14 cellular contexts compared by ENCODE assay signal in the genomic region with DNA sequence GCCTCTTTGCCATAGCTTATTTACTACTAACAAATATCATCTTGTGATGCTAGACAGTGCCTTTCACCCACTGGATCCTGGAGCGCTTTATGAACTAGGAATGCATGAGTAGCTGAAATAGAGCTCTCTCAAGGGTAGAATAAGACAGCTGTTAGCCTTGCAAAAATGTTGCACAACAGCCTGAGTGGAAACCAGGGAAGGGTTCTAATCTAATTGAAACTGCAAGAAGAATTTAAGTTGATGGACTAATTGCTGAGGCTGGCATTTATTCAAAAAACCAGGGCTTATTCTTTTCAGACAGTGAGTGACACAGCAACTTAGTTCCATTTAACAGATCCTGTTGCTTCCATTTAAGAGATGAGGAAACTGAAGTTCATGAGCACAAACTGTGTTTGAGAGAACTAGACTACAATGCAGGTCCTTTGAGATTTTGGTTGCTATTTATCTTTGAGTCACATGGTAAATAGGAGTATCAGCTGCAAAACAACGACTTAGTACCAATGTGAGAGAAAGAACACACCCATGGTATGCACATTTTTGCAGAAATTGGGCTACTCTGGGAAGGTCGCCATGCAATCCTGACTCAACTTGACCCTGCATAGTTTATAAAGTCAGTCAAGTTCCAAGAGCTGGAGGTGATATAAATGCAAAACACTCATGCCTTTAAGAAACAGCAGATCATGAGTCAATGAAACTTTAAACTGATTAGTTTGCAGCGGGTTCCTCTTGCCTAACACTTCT.
A peak's percentile ranks its signal among the peaks of the same experiment; 100 is the strongest.
DNase-seq lines count a peak whose midpoint lies in the region; ATAC-seq and TF ChIP-seq lines count a peak whose summit lies in the region.
"Had no signal": no experiment of that assay in that cellular context is flagged by ENCODE, and none has a peak within 500 bp of the region (broad histone marks: within the 10 kb centered on the region; RNA-seq: fewer than 3 reads in every experiment).

No MANE protein-coding gene starts in this region.

- H3K9me2 ChIP-seq in GM23248 (ENCODE audit: insufficient read depth) = no peaks in the 10 kb centered on the region

- H3K27me3 ChIP-seq in GM23248 (replicated peaks; ENCODE audit: insufficient read depth) (no peaks in the 10 kb centered on the region), RWPE2 (ENCODE audit: insufficient read depth, poor library complexity, severe bottlenecking) (no peaks in the 10 kb centered on the region)
- H3K27me3 ChIP-seq: heart left ventricle had no signal

- H3K9me3 ChIP-seq in GM23248 (ENCODE audit: low read depth) = no peaks in the 10 kb centered on the region
- no peaks in the 10 kb centered on the region for H3K9me3 ChIP-seq in RWPE2 (ENCODE audit: severe bottlenecking)
- H3K9me3 ChIP-seq: heart left ventricle, prostate gland had no signal

- no peak overlapping the region for H2AFZ ChIP-seq in GM23248

- peak overlapping the region; percentile 41 for H3K4me3 ChIP-seq in GM23248
- H3K4me3 ChIP-seq in RWPE2 (ENCODE audit: severe bottlenecking) = no peak overlapping the region
- H3K4me3 ChIP-seq in skeletal muscle cell (ENCODE audit: low read depth, low read length) = no peak overlapping the region
- H3K4me3 ChIP-seq: heart left ventricle, prostate gland had no signal

- H3K4me1 ChIP-seq in GM23248 (ENCODE audit: insufficient read depth) = peaks cover 19% of the 10 kb centered on the region
- H3K4me1 ChIP-seq in RWPE2 (ENCODE audit: insufficient read depth, poor library complexity, severe bottlenecking) = no peaks in the 10 kb centered on the region
- H3K4me1 ChIP-seq: heart left ventricle, prostate gland had no signal

- H3K36me3 ChIP-seq in GM23248 (ENCODE audit: low read depth) = no peaks in the 10 kb centered on the region
- H3K36me3 ChIP-seq in RWPE2 (ENCODE audit: low read depth) = no peaks in the 10 kb centered on the region
- H3K36me3 ChIP-seq: heart left ventricle, prostate gland had no signal

- peak; percentile 44; the same call in 2 of the 3 replicates for ATAC-seq in RWPE2 (ENCODE audit: low read depth)
- no peak for ATAC-seq in GM19035 (IDR thresholded peaks at IDR 0.05; ENCODE audit: unreplicated experiment)
- ATAC-seq in GM18870 (IDR thresholded peaks at IDR 0.05; ENCODE audit: unreplicated experiment) = no peak

- 2 to 3% methylated on average over 4 of the region's 4 CpGs for WGBS in GM23248 (ENCODE audit: low coverage in 1 of 2, low lambda C conversion rate in 2 of 2, missing lambda C conversion rate in 2 of 2), 2 experiments

- peaks cover 22% of the 10 kb centered on the region for H3F3A ChIP-seq in GM23248 (ENCODE audit: insufficient read depth)

- peak overlapping the region; percentile 39 for H3K9ac ChIP-seq in GM23248

- in situ Hi-C loops in GM23248 (cut with MboI) = no loop called here

- DNase-seq in GM23248 (peak; percentile 93), RWPE2 (ENCODE audit: low spot score) (no peak), fibroblast of peridontal ligament (ENCODE audit: extremely low read depth) (peak; percentile 99), skeletal muscle cell (ENCODE audit: low read depth) (peak; percentile 74), HuH-7 (ENCODE audit: low spot score) (no peak)
- DNase-seq: activated CD4-positive, alpha-beta T cell treated with anti-CD3 and anti-CD28 coated beads, Interleukin-2, amount 50 U/mL, for 4 hours; activated gamma-delta T cell treated with Interleukin-2 at 50 U/mL for 16 hours; dermis blood vessel endothelial cell; heart left ventricle; NCI-H187 treated with DMSO at 0.1 percent for 48 hours; substantia nigra had no signal

- H3K4me2 ChIP-seq in GM23248 (ENCODE audit: unreplicated experiment) = peak overlapping the region; percentile 73

- no peak for TF ChIP-seq CTCF in RWPE2 (IDR thresholded peaks at IDR 0.05; ENCODE audit: poor library complexity, severe bottlenecking)

- no peaks in the 10 kb centered on the region for H4K20me1 ChIP-seq in GM23248 (ENCODE audit: insufficient read depth)

- no peaks in the 10 kb centered on the region for H3K79me2 ChIP-seq in GM23248 (ENCODE audit: insufficient read depth)

- H3K27ac ChIP-seq in GM23248 (peak overlapping the region; percentile 85), RWPE2 (ENCODE audit: poor library complexity, severe bottlenecking) (no peak overlapping the region)
- H3K27ac ChIP-seq: heart left ventricle, prostate gland had no signal

Comparison
In these comparisons a context has a peak if more than half of its experiments do, and no peak if none do; other contexts are left out.
1. DNase-seq: peak in GM23248 (single experiment), fibroblast of peridontal ligament (single experiment) and skeletal muscle cell (single experiment); none in RWPE2 (single experiment) and HuH-7 (single experiment).